Comparison of ENCODE assay signal across 27 cellular contexts in the genomic region with DNA sequence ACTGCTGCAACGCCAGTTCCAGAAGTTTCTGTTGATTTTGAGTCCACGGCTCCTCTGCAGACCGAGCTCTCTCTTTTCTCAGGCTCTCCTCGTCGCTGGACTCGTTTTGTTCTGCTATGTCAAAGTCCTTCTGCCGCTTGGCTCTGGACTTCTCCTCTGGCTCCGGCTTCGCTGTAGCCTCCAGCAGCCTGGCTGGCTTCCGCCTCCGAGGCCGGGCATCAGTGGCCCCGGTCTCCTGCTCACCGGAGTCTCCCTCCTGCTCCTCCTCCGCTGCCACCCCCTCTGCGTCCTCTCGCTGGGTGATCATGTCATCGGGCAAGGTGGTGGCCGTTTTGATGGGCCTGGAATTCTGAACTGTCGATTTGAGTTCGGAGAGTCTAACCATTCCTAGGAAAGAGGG.
"Had no signal": no experiment of that assay in that cellular context is flagged by ENCODE, and none has a peak within 500 bp of the region (broad histone marks: within the 10 kb centered on the region; RNA-seq: fewer than 3 reads in every experiment).

No MANE protein-coding gene starts in this region.

- ATAC-seq: mucosa of descending colon; naive thymus-derived CD4-positive, alpha-beta T cell; natural killer cell treated with Interleukin-12 subunit alpha and Interleukin-12 subunit beta and Interleukin-15 and Interleukin-18, amount 100 ng/mL, for 72 hours; pancreas; right cardiac atrium; sciatic nerve; stimulated activated effector memory CD8-positive, alpha-beta T cell treated with anti-CD3 and anti-CD28 coated beads, Interleukin-12 subunit alpha, Interleukin-12 subunit beta, amount 100 ng/mL, for 72 hours; upper lobe of right lung had no signal

- H3K27me3 ChIP-seq: hepatocyte, pancreas, suprapubic skin, tibial artery, upper lobe of right lung, uterus had no signal

- H3K4me3 ChIP-seq: hepatocyte, left ventricle myocardium inferior, lung, mucosa of descending colon, pancreas, prostate gland, skin epidermis, suprapubic skin, thoracic aorta, tibial artery, upper lobe of right lung, uterus had no signal

- H3K79me2 ChIP-seq: hepatocyte had no signal

- H3K4me1 ChIP-seq: pancreas, prostate gland, suprapubic skin, tibial artery, upper lobe of right lung, uterus had no signal

- H2AFZ ChIP-seq: hepatocyte had no signal

- DNase-seq: islet precursor cell; left ventricle myocardium inferior; midbrain; mucosa of descending colon; naive thymus-derived CD4-positive, alpha-beta T cell; nucleus accumbens; posterior cingulate gyrus; retina; stimulated activated CD4-positive, alpha-beta T cell treated with anti-CD3 and anti-CD28 coated beads, Interleukin-12 subunit alpha, Interleukin-12 subunit beta, amount 100 ng/mL, for 4 hours; stimulated activated CD4-positive, alpha-beta T cell treated with anti-CD3 and anti-CD28 coated beads, Interleukin-15, amount 100 ng/mL, for 24 hours; stimulated activated CD4-positive, alpha-beta T cell treated with anti-CD3 and anti-CD28 coated beads, Interleukin-4, amount 100 ng/mL, for 24 hours; stimulated activated naive CD4-positive, alpha-beta T cell; tibial artery; trophoblast cell; upper lobe of right lung; uterus had no signal

- H3K27ac ChIP-seq: hepatocyte, left ventricle myocardium inferior, pancreas, prostate gland, skin epidermis, suprapubic skin, thoracic aorta, tibial artery, upper lobe of right lung, uterus had no signal

- H3K4me2 ChIP-seq: hepatocyte had no signal

- H3K9me3 ChIP-seq: left ventricle myocardium inferior, mucosa of descending colon, pancreas, prostate gland, suprapubic skin, thoracic aorta, tibial artery, upper lobe of right lung, uterus had no signal

- FAIRE-seq: pancreas had no signal

- H3K36me3 ChIP-seq: prostate gland, uterus had no signal
